Comparison of ENCODE assay signal across 26 cellular contexts in genomic region chr11:29256580-29256979, GRCh38.
DNase-seq lines count a peak whose midpoint lies in the region; ATAC-seq, FAIRE-seq and TF ChIP-seq lines count a peak whose summit lies in the region.
"Had no signal": no experiment of that assay in that cellular context is flagged by ENCODE, and none has a peak within 500 bp of the region (broad histone marks: within the 10 kb centered on the region; RNA-seq: fewer than 3 reads in every experiment).

No MANE protein-coding gene starts in this region.

- intact Hi-C loops in esophagus squamous epithelium (cut with DNase I) (no loop called here), posterior vena cava (cut with DNase I) (no loop called here)

- WGBS in esophagus squamous epithelium, 2 donors, result 0% methylated on average over 1 of the region's 1 CpG

- no peaks in the 10 kb centered on the region for H3K27me3 ChIP-seq in esophagus squamous epithelium
- H3K27me3 ChIP-seq: body of pancreas, gastroesophageal sphincter, upper lobe of left lung had no signal

- H3K4me1 ChIP-seq in esophagus squamous epithelium, result no peaks in the 10 kb centered on the region
- H3K4me1 ChIP-seq: body of pancreas, gastroesophageal sphincter, upper lobe of left lung had no signal

- peak; percentile 22 for DNase-seq in astrocyte of the spinal cord (ENCODE audit: low read depth, low spot score)
- DNase-seq in GM19239 (ENCODE audit: insufficient read length, low spot score), result no peak
- no peak for DNase-seq in retina
- no peak for DNase-seq in esophagus squamous epithelium (lab: John Stamatoyannopoulos, UW)
- DNase-seq in posterior vena cava (ENCODE audit: low spot score), result no peak
- DNase-seq: activated CD4-positive, alpha-beta T cell treated with anti-CD3 and anti-CD28 coated beads for 4 hours; activated naive CD8-positive, alpha-beta T cell treated with anti-CD3 and anti-CD28 coated beads for 36 hours; body of pancreas; DMS79 treated with DMSO at 0.1 percent for 48 hours; effector CD4-positive, alpha-beta T cell; left colon; mesendoderm; naive B cell; NCI-H82; right cardiac atrium; SHP77 treated with DMSO at 0.1 percent for 48 hours; stimulated activated CD4-positive, alpha-beta T cell treated with anti-CD3 and anti-CD28 coated beads, Interleukin-12 subunit alpha, Interleukin-12 subunit beta, amount 100 ng/mL, for 4 hours; upper lobe of left lung had no signal

- TF ChIP-seq CTCF in astrocyte of the spinal cord (IDR thresholded peaks at IDR 0.05; ENCODE audit: low read depth, low read length) (no peak), esophagus squamous epithelium (IDR thresholded peaks at IDR 0.05) (no peak)

- FAIRE-seq in GM19239 (lab: Jason Lieb, UNC), result no peak
- FAIRE-seq: GM18507, HepG2 had no signal

- in situ Hi-C loops in astrocyte of the spinal cord (cut with HindIII; ENCODE audit: low sequenced_read_pairs), result no loop called here

- H3K27ac ChIP-seq in esophagus squamous epithelium, result no peak overlapping the region
- H3K27ac ChIP-seq: body of pancreas, gastroesophageal sphincter, upper lobe of left lung had no signal

- ATAC-seq in GM18508 (IDR thresholded peaks at IDR 0.05; ENCODE audit: insufficient read depth, unreplicated experiment) (peak; percentile 32), GM19467 (IDR thresholded peaks at IDR 0.05; ENCODE audit: unreplicated experiment) (peak; percentile 45), HG03159 (IDR thresholded peaks at IDR 0.05; ENCODE audit: unreplicated experiment) (peak; percentile 43)
- ATAC-seq: body of pancreas, esophagus mucosa, gastroesophageal sphincter, GM23338, HepG2, left colon, right cardiac atrium had no signal

- H3K36me3 ChIP-seq in esophagus squamous epithelium, result no peaks in the 10 kb centered on the region
- H3K36me3 ChIP-seq: gastroesophageal sphincter, upper lobe of left lung had no signal

- no peaks in the 10 kb centered on the region for H3K9me3 ChIP-seq in esophagus squamous epithelium
- H3K9me3 ChIP-seq: body of pancreas, gastroesophageal sphincter, upper lobe of left lung had no signal

- H3K4me3 ChIP-seq in astrocyte of the spinal cord (ENCODE audit: low read depth, low read length), result no peak overlapping the region
- no peak overlapping the region for H3K4me3 ChIP-seq in esophagus squamous epithelium
- H3K4me3 ChIP-seq: body of pancreas, gastroesophageal sphincter, GM23338, upper lobe of left lung had no signal

- no peak for TF ChIP-seq POLR2A in esophagus squamous epithelium (IDR thresholded peaks at IDR 0.05)
